Comparison of ENCODE assay signal across 21 cellular contexts in the genomic region with DNA sequence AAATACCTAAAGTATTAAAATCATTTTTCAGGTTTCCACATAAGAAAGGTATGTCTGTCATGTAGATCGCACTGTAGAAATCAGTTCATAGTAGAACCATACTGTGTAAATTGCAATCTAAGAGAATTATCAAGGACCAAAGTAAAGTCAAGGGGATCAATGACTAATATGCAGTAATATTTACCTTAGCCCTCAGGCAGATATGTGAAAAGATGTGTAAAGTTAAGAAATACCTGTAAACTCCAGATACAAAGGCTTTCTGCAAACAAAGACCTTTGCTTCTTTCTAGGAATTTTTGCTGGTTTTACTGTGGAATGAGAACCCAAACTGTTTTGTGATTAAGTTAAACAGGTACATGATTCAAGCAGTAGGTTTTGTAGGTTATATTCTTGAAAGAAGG. TPM values are rescaled to one million over a fixed set of nuclear protein-coding genes. Genes with fewer than 3 reads are reported as not detected.
DNase-seq lines count a peak whose midpoint lies in the region; ATAC-seq, FAIRE-seq and TF ChIP-seq lines count a peak whose summit lies in the region.
"Had no signal": no experiment of that assay in that cellular context is flagged by ENCODE, and none has a peak within 500 bp of the region (broad histone marks: within the 10 kb centered on the region; RNA-seq: fewer than 3 reads in every experiment).

No MANE protein-coding gene starts in this region.

- WGBS in GM12878 (ENCODE audit: insufficient coverage, insufficient replicate concordance, low lambda C conversion rate, missing lambda C conversion rate) = 100% methylated on average over 1 of the region's 1 CpG
- WGBS in trophoblast cell (ENCODE audit: extremely low coverage, insufficient coverage, insufficient read length) = no CpG with 5 or more reads among the region's 1 CpG

- RAD21 ChIA-PET in GM12878 (lab: Charles Lee; ENCODE audit: unreplicated experiment) = interaction anchor here (1.2 to 1.9 kb wide), 2 partner anchors 44 to 47 kb away, joined by 4 to 16 read pairs; no protein-coding TSS in a partner anchor

- H3K14ac ChIP-seq in trophoblast cell (ENCODE audit: low read length) = no peak overlapping the region

- H2BK5ac ChIP-seq in trophoblast cell (ENCODE audit: low read depth, low read length, poor library complexity) = no peak overlapping the region

- peak overlapping the region; percentile 63 for H3K4me2 ChIP-seq in GM12878 (ENCODE audit: control insufficient read depth, insufficient read depth)
- no peak overlapping the region for H3K4me2 ChIP-seq in trophoblast cell (ENCODE audit: low read length)
- H3K4me2 ChIP-seq: neural progenitor cell had no signal

- no peak for TF ChIP-seq POLR2A in GM12878 (IDR thresholded peaks at IDR 0.05; ENCODE audit: low read depth, low read length)

- POLR2A ChIA-PET in GM12878 (lab: Charles Lee) = interaction anchor here (0.6 to 1.5 kb wide), 5 partner anchors 9 to 50 kb away, joined by 3 to 7 read pairs (median 4); no protein-coding TSS in a partner anchor

- H4K12ac ChIP-seq in trophoblast cell (ENCODE audit: low read depth, low read length) = no peak overlapping the region

- no peak for DNase-seq in activated CD4-positive, alpha-beta T cell treated with anti-CD3 and anti-CD28 coated beads, Interleukin-2, amount 10 ng/mL, durations not matched to agents 24 days and 14 days
- DNase-seq in activated CD4-positive, alpha-beta T cell treated with anti-CD3 and anti-CD28 coated beads, Interleukin-2, amount 50 U/mL, for 1 hour = no peak
- peak; percentile 13 for DNase-seq in HPDE6-E6E7 (ENCODE audit: extremely low spot score)
- DNase-seq in GM12878 (ENCODE audit: low read depth, low spot score) = no peak
- peak; percentile 27 to 92 for DNase-seq in trophoblast cell
- no peak for DNase-seq in H7
- DNase-seq in NCI-H2081 (lab: John Stamatoyannopoulos, UW) = no peak
- DNase-seq in HTR-8/SVneo (ENCODE audit: insufficient read length, low spot score) = no peak
- DNase-seq: activated naive CD4-positive, alpha-beta T cell treated with anti-CD3 and anti-CD28 coated beads, Interleukin-2, amount 50 U/mL, for 16 hours; C1 segment of cervical spinal cord; kidney glomerular epithelial cell; NCI-H1105 treated with DMSO at 0.1 percent for 48 hours; NCI-H748 treated with DMSO at 0.1 percent for 48 hours; SJCRH30; stimulated activated CD8-positive, alpha-beta memory T cell treated with anti-CD3 and anti-CD28 coated beads, Interleukin-4, amount 100 ng/mL, for 48 hours; T-helper 9 cell had no signal

- H3K4me3 ChIP-seq in GM12878 (peak overlapping the region; percentile 6; the same call in 1 of the 2 replicates), trophoblast cell (ENCODE audit: low read depth, low read length) (no peak overlapping the region), H7 (ENCODE audit: insufficient read depth, low read depth, low read length) (no peak overlapping the region)
- H3K4me3 ChIP-seq: coronary artery, neural progenitor cell, SJCRH30 had no signal

- no peak overlapping the region for H4K8ac ChIP-seq in trophoblast cell (ENCODE audit: low read depth, low read length)

- H3K23ac ChIP-seq in trophoblast cell (ENCODE audit: low read length) = no peak overlapping the region

- in situ Hi-C loops in GM12878 (cut with MboI) = no loop called here

- H3K9ac ChIP-seq in GM12878 (ENCODE audit: control insufficient read depth, insufficient read depth, low read length) (no peak overlapping the region), trophoblast cell (ENCODE audit: low read length) (no peak overlapping the region)
- H3K9ac ChIP-seq: neural progenitor cell had no signal

- no peak overlapping the region for H2AK5ac ChIP-seq in trophoblast cell (ENCODE audit: low read length)

- no peak overlapping the region for H2BK12ac ChIP-seq in trophoblast cell (ENCODE audit: low read length)

- H2BK120ac ChIP-seq in trophoblast cell (ENCODE audit: insufficient read depth, low read length, poor library complexity) = no peak overlapping the region

- H3K27ac Mint-ChIP-seq in activated CD4-positive, alpha-beta T cell treated with anti-CD3 and anti-CD28 coated beads, Interleukin-2, amount 10 ng/mL, durations not matched to agents 24 days and 14 days = no peak overlapping the region
- H3K27ac Mint-ChIP-seq: brain, mesothelial cell of epicardium, neural progenitor cell had no signal

- no peak overlapping the region for H2AFZ ChIP-seq in GM12878 (ENCODE audit: control insufficient read depth, low read depth, low read length)
- H2AFZ ChIP-seq in trophoblast cell (ENCODE audit: insufficient read depth, low read length, poor library complexity) = no peak overlapping the region
- H2AFZ ChIP-seq: neural progenitor cell had no signal

- H4K20me1 ChIP-seq in GM12878 (ENCODE audit: control insufficient read depth, insufficient read depth) = no peaks in the 10 kb centered on the region

- TF ChIP-seq EP300 in GM12878 (IDR thresholded peaks at IDR 0.05; ENCODE audit: borderline replicate concordance in 1 of 2, control insufficient read depth in 1 of 2, low read depth in 2 of 2, low read length in 2 of 2) = no peak

- no peak for ATAC-seq in GM12878

- H3K79me2 ChIP-seq in GM12878 (ENCODE audit: control insufficient read depth, insufficient read depth, low read length) (peaks cover 90% of the 10 kb centered on the region), trophoblast cell (ENCODE audit: control insufficient read depth, insufficient read depth, low read length, poor library complexity) (no peaks in the 10 kb centered on the region)

- peaks cover 21% of the 10 kb centered on the region for H3K9me3 Mint-ChIP-seq in activated CD4-positive, alpha-beta T cell treated with anti-CD3 and anti-CD28 coated beads, Interleukin-2, amount 10 ng/mL, durations not matched to agents 24 days and 14 days

- no peak overlapping the region for H3K18ac ChIP-seq in trophoblast cell (ENCODE audit: low read length)

- FAIRE-seq in GM12878 (lab: Jason Lieb, UNC) (no peak), HTR-8/SVneo (lab: Jason Lieb, UNC) (no peak)
- FAIRE-seq: H54 had no signal

- H3K36me3 ChIP-seq in GM12878 (ENCODE audit: control insufficient read depth in 2 of 2, insufficient read depth in 2 of 2, low read length in 1 of 2) (peaks cover 0 to 2% of the 10 kb centered on the region in 2 experiments; a peak in 2 of 4 replicates), trophoblast cell (ENCODE audit: control insufficient read depth in 1 of 2, insufficient read depth in 2 of 2, low read length in 2 of 2) (no peaks in the 10 kb centered on the region), H7 (replicated peaks; ENCODE audit: control insufficient read depth, insufficient read depth, low read length) (no peaks in the 10 kb centered on the region)
- H3K36me3 ChIP-seq: neural progenitor cell, SJCRH30 had no signal

- H3K27me3 Mint-ChIP-seq in activated CD4-positive, alpha-beta T cell treated with anti-CD3 and anti-CD28 coated beads, Interleukin-2, amount 10 ng/mL, durations not matched to agents 24 days and 14 days = no peaks in the 10 kb centered on the region

- H3K4ac ChIP-seq in trophoblast cell (ENCODE audit: low read depth, low read length) = no peak overlapping the region

- peak overlapping the region; percentile 41 for H3K27ac ChIP-seq in GM12878 (ENCODE audit: control insufficient read depth, insufficient read depth)
- no peak overlapping the region for H3K27ac ChIP-seq in trophoblast cell (ENCODE audit: low read depth, low read length)
- H3K27ac ChIP-seq: coronary artery, neural progenitor cell, SJCRH30 had no signal

- intact Hi-C loops in activated CD4-positive, alpha-beta T cell treated with anti-CD3 and anti-CD28 coated beads, Interleukin-2, amount 10 ng/mL, durations not matched to agents 24 days and 14 days (cut with micrococcal nuclease) = no loop called here
- intact Hi-C loops in GM12878 (cut with micrococcal nuclease; ENCODE audit: unreplicated experiment) = no loop called here

- peaks cover 42% of the 10 kb centered on the region for H3K36me3 Mint-ChIP-seq in activated CD4-positive, alpha-beta T cell treated with anti-CD3 and anti-CD28 coated beads, Interleukin-2, amount 10 ng/mL, durations not matched to agents 24 days and 14 days (ENCODE audit: low read depth)

- BruUV-seq in GM12878 (replicated peaks; lab: Mats Ljungman, UMichigan) = no TSS peak

- H3K79me1 ChIP-seq in trophoblast cell (ENCODE audit: low read length) = peaks cover 5% of the 10 kb centered on the region

- H3K4me3 Mint-ChIP-seq in activated CD4-positive, alpha-beta T cell treated with anti-CD3 and anti-CD28 coated beads, Interleukin-2, amount 10 ng/mL, durations not matched to agents 24 days and 14 days = peak overlapping the region; percentile 53
- H3K4me3 Mint-ChIP-seq: brain, mesothelial cell of epicardium, neural progenitor cell had no signal

- H3K9me3 ChIP-seq in GM12878 (replicated peaks; ENCODE audit: control insufficient read depth, insufficient read depth, low read length) (peaks cover 19% of the 10 kb centered on the region), trophoblast cell (ENCODE audit: insufficient read depth, low read depth, low read length) (no peaks in the 10 kb centered on the region)
- H3K9me3 ChIP-seq: SJCRH30 had no signal

- no peak for TF ChIP-seq RAD21 in GM12878 (IDR thresholded peaks at IDR 0.05; ENCODE audit: insufficient read depth, low read depth, low read length)

- H3K27me3 ChIP-seq in GM12878 (replicated peaks in 1 of 2; ENCODE audit: control insufficient read depth in 2 of 2, insufficient read depth in 2 of 2, low read length in 1 of 2) = no peaks in the 10 kb centered on the region
- no peaks in the 10 kb centered on the region for H3K27me3 ChIP-seq in trophoblast cell (ENCODE audit: insufficient read depth, low read length)
- no peaks in the 10 kb centered on the region for H3K27me3 ChIP-seq in H7 (ENCODE audit: control insufficient read depth, insufficient read depth, low read length)
- H3K27me3 ChIP-seq: neural progenitor cell, SJCRH30 had no signal

- SMC1A ChIA-PET in GM12878 (lab: Charles Lee; ENCODE audit: uncharacterized antibody, unreplicated experiment) = interaction anchor here (1.0 to 3.8 kb wide), 8 partner anchors 8 to 53 kb away, joined by 3 to 16 read pairs (median 13); partner anchors contain the start of gene POLK

- no peak overlapping the region for H4K91ac ChIP-seq in trophoblast cell (ENCODE audit: low read depth, low read length)

- CTCF ChIA-PET in GM12878 (lab: Yijun Ruan, JAX) = interaction anchor here (1.4 kb wide), 2 partner anchors 47 to 52 kb away, joined by 4 read pairs; no protein-coding TSS in a partner anchor

- H3K4me1 ChIP-seq in GM12878 (ENCODE audit: control insufficient read depth, insufficient read depth, low read length) = peaks cover 34% of the 10 kb centered on the region
- peaks cover 3 to 10% of the 10 kb centered on the region in 2 experiments for H3K4me1 ChIP-seq in trophoblast cell (ENCODE audit: control insufficient read depth in 1 of 2, insufficient read depth in 2 of 2, low read length in 2 of 2)
- H3K4me1 ChIP-seq: SJCRH30 had no signal

- peaks cover 48% of the 10 kb centered on the region for H3K4me1 Mint-ChIP-seq in activated CD4-positive, alpha-beta T cell treated with anti-CD3 and anti-CD28 coated beads, Interleukin-2, amount 10 ng/mL, durations not matched to agents 24 days and 14 days
- H3K4me1 Mint-ChIP-seq: neural progenitor cell had no signal

- TF ChIP-seq CTCF in GM12878 (IDR thresholded peaks at IDR 0.05 in 2 of 3, conservative IDR thresholded peaks at IDR 0.05 in 1 of 3; ENCODE audit: control insufficient read depth in 2 of 3, extremely low read depth in 1 of 3, insufficient read depth in 1 of 3, low read depth in 3 of 3, low read length in 3 of 3) = no peak

RNA-seq across cellular contexts. Expression of gene POLK, which starts 11.6 kb away (rescaled TPM):
- 40.4 and 41.6 TPM in 2 replicates for total RNA-seq in activated CD4-positive, alpha-beta T cell treated with anti-CD3 and anti-CD28 coated beads, Interleukin-2, amount 10 ng/mL, durations not matched to agents 24 days and 14 days
- total RNA-seq in GM12878 (2013; cell fraction: nucleolus; rRNA removed) = 231 and 234 TPM in 2 replicates
- total RNA-seq in GM12878 (2014; rRNA removed) (29.0 and 36.8 TPM in 2 replicates), GM12878 (2014; rRNA removed; fragmentation: Illumina TruSeq; extraction: Trizol) (39.9 and 42.0 TPM in 2 replicates), GM12878 (2021) (25.6 and 26.6 TPM in 2 replicates)
- polyA plus RNA-seq in GM12878 (2011; ENCODE audit: low read depth) = 7.1 TPM
- polyA plus RNA-seq in GM12878 (2011; rRNA removed) (47.6 and 75.0 TPM in 2 replicates), GM12878 (2014; fragmentation: Illumina TruSeq; extraction: Trizol) (36.7 and 44.0 TPM in 2 replicates), GM12878 (2014; fragmentation: Nextera tagmentation; extraction: Ambion mirVana) (10 to 100 TPM; 10.4 to 10.7 TPM), GM12878 (2014; rRNA removed) (15.0 and 20.9 TPM in 2 replicates), GM12878 (2016; fragmentation: Nextera tagmentation; extraction: Ambion mirVana) (10 to 100 TPM; 29.0 to 32.0 TPM)
- 15.9 and 19.4 TPM in 2 replicates for polyA plus RNA-seq in GM12878 (2011; cell fraction: cytosol; rRNA removed)
- polyA plus RNA-seq in GM12878 (2011; cell fraction: nucleus; rRNA removed) = 29.1 and 39.9 TPM in 2 replicates
- polyA plus RNA-seq in GM12878 (2012) = 10.4 and 16.5 TPM in 2 replicates
- polyA minus RNA-seq in GM12878 (2011; rRNA and poly(A)+ RNA removed) = 50.9 and 127 TPM in 2 replicates
- 17.5 and 25.1 TPM in 2 replicates for polyA minus RNA-seq in GM12878 (2011; cell fraction: cytosol; rRNA and poly(A)+ RNA removed)
- 33.9 and 57.1 TPM in 2 replicates for polyA minus RNA-seq in GM12878 (2011; cell fraction: nucleus; rRNA and poly(A)+ RNA removed)
- polyA plus RNA-seq in trophoblast cell (2013) = 6.5 and 7.2 TPM in 2 replicates
- 8.6 and 12.5 TPM in 2 replicates for total RNA-seq in H7 (2014; rRNA removed; shearing (Covaris generic))

RNA-seq across cellular contexts. Expression of gene CERT1, which starts 11.8 kb away (rescaled TPM):
- 46.4 and 49.2 TPM in 2 replicates for total RNA-seq in activated CD4-positive, alpha-beta T cell treated with anti-CD3 and anti-CD28 coated beads, Interleukin-2, amount 10 ng/mL, durations not matched to agents 24 days and 14 days
- total RNA-seq in GM12878 (2013; cell fraction: nucleolus; rRNA removed) = 213 and 216 TPM in 2 replicates
- total RNA-seq in GM12878 (2014; rRNA removed) (13.3 and 13.4 TPM in 2 replicates), GM12878 (2014; rRNA removed; fragmentation: Illumina TruSeq; extraction: Trizol) (35.3 and 36.7 TPM in 2 replicates), GM12878 (2021) (30.2 and 30.7 TPM in 2 replicates)
- 11.9 TPM for polyA plus RNA-seq in GM12878 (2011; ENCODE audit: low read depth)
- polyA plus RNA-seq in GM12878 (2011; rRNA removed) (26.5 and 27.6 TPM in 2 replicates), GM12878 (2014; fragmentation: Illumina TruSeq; extraction: Trizol) (32.5 and 43.2 TPM in 2 replicates), GM12878 (2014; fragmentation: Nextera tagmentation; extraction: Ambion mirVana) (10 to 100 TPM in 1 of 2 experiments, 1 to 10 TPM in 1; 7.7 to 10.4 TPM), GM12878 (2014; rRNA removed) (11.1 and 14.1 TPM in 2 replicates), GM12878 (2016; fragmentation: Nextera tagmentation; extraction: Ambion mirVana) (10 to 100 TPM; 24.6 to 29.9 TPM)
- polyA plus RNA-seq in GM12878 (2011; cell fraction: cytosol; rRNA removed) = 11.6 and 28.3 TPM in 2 replicates
- polyA plus RNA-seq in GM12878 (2011; cell fraction: nucleus; rRNA removed) = 23.0 and 25.2 TPM in 2 replicates
- 15.4 and 25.1 TPM in 2 replicates for polyA plus RNA-seq in GM12878 (2012)
- 57.1 and 106 TPM in 2 replicates for polyA minus RNA-seq in GM12878 (2011; rRNA and poly(A)+ RNA removed)
- polyA minus RNA-seq in GM12878 (2011; cell fraction: cytosol; rRNA and poly(A)+ RNA removed) = 19.9 and 22.8 TPM in 2 replicates
- 41.0 and 78.9 TPM in 2 replicates for polyA minus RNA-seq in GM12878 (2011; cell fraction: nucleus; rRNA and poly(A)+ RNA removed)
- polyA plus RNA-seq in trophoblast cell (2013) = 20.3 and 20.5 TPM in 2 replicates
- total RNA-seq in H7 (2014; rRNA removed; shearing (Covaris generic)) = 16.8 and 20.9 TPM in 2 replicates

Comparison
In these comparisons a context has a peak if more than half of its experiments do, and no peak if none do; other contexts are left out.
1. DNase-seq: peak in HPDE6-E6E7 (single experiment) and trophoblast cell (2 of 2); none in activated CD4-positive, alpha-beta T cell treated with anti-CD3 and anti-CD28 coated beads, Interleukin-2, amount 10 ng/mL, durations not matched to agents 24 days and 14 days (single experiment), activated CD4-positive, alpha-beta T cell treated with anti-CD3 and anti-CD28 coated beads, Interleukin-2, amount 50 U/mL, for 1 hour (single experiment), GM12878 (single experiment), H7 (single experiment), NCI-H2081 (0 of 2) and HTR-8/SVneo (single experiment).